17 cellular contexts compared by ENCODE assay signal in genomic region chr12:48311313-48311712, GRCh38.
"Had no signal": no experiment of that assay in that cellular context is flagged by ENCODE, and none has a peak within 500 bp of the region (broad histone marks: within the 10 kb centered on the region; RNA-seq: fewer than 3 reads in every experiment).

No MANE protein-coding gene starts in this region.

- H3K4me2 ChIP-seq: hepatocyte had no signal

- H3K9me3 ChIP-seq: mucosa of descending colon, ovary, upper lobe of right lung, vagina had no signal

- H3K27ac ChIP-seq: coronary artery, dorsolateral prefrontal cortex, hepatocyte, ovary, upper lobe of right lung, vagina had no signal

- H3K4me3 ChIP-seq: coronary artery, dorsolateral prefrontal cortex, hepatocyte, mucosa of descending colon, ovary, upper lobe of right lung, vagina had no signal

- H3K4me1 ChIP-seq: upper lobe of right lung, vagina had no signal

- H3K27me3 ChIP-seq: dorsolateral prefrontal cortex, hepatocyte, ovary, upper lobe of right lung, vagina had no signal

- ATAC-seq: left colon; mucosa of descending colon; naive thymus-derived CD8-positive, alpha-beta T cell; right cardiac atrium; upper lobe of right lung had no signal

- H2AFZ ChIP-seq: hepatocyte had no signal

- H3K36me3 ChIP-seq: ovary, upper lobe of right lung, vagina had no signal

- H3K79me2 ChIP-seq: hepatocyte had no signal

- DNase-seq: dorsolateral prefrontal cortex; effector CD8-positive, alpha-beta T cell; foreskin melanocyte; head of caudate nucleus; left colon; mucosa of descending colon; naive thymus-derived CD8-positive, alpha-beta T cell; nucleus accumbens; ovary; right cardiac atrium; small intestine; stimulated activated CD4-positive, alpha-beta T cell treated with anti-CD3 and anti-CD28 coated beads, Interleukin-2, amount 100 ng/mL, for 48 hours; stimulated activated naive CD4-positive, alpha-beta T cell treated with Interleukin-2 at 50 U/mL for 16 hours; upper lobe of right lung had no signal
